22 cellular contexts compared by ENCODE assay signal in the genomic region with DNA sequence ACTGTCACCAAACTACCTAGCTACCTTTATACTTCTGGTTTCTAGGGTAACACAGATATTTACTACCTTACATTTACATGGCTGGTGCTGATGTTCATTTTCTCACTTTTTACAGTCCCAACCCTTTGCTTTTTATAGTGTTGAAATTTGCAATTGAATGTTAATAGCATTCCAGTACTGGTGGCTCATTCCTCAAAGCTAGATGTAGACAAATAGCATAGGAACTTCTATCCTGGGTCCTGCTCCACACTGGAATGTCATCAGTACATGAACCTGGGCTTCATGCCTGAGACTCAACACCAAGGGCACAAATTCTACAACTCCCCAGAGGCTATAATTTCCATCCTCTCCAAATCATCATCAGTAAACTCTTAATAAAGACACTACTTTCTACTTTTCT. TPM values are rescaled to one million over a fixed set of nuclear protein-coding genes. Genes with fewer than 3 reads are reported as not detected.
"Had no signal": no experiment of that assay in that cellular context is flagged by ENCODE, and none has a peak within 500 bp of the region (broad histone marks: within the 10 kb centered on the region; RNA-seq: fewer than 3 reads in every experiment).

No MANE protein-coding gene starts in this region.

- H3K4me1 Mint-ChIP-seq: mesothelial cell of epicardium, nephron had no signal

- H3K27ac ChIP-seq: body of pancreas, upper lobe of right lung had no signal

- H3K27ac Mint-ChIP-seq: activated B cell treated with CpG ODN at 0.5 μM for 24 hours; activated CD4-positive, alpha-beta memory T cell treated with anti-CD3 and anti-CD28 coated beads for 36 hours; activated CD8-positive, alpha-beta memory T cell treated with anti-CD3 and anti-CD28 coated beads, Interleukin-2, amount 10 ng/mL, durations not matched to agents 7 days and 5 days; activated naive CD8-positive, alpha-beta T cell treated with anti-CD3 and anti-CD28 coated beads for 36 hours; activated T-helper 17 cell treated with anti-CD3 and anti-CD28 coated beads, Interleukin-2, amount 50 U/mL, for 72 hours; mesothelial cell of epicardium; nephron; T-helper 2 cell treated with Interferon-gamma antibody and Interleukin-4, amounts not matched to agents 5 μg/mL and 100 μg/mL, for 36 hours had no signal

- ATAC-seq: activated CD8-positive, alpha-beta memory T cell treated with anti-CD3 and anti-CD28 coated beads, Interleukin-2, amount 10 ng/mL, durations not matched to agents 7 days and 5 days; activated T-helper 17 cell treated with anti-CD3 and anti-CD28 coated beads, Interleukin-2, amount 50 U/mL, for 72 hours; body of pancreas; left lobe of liver; upper lobe of right lung had no signal

- H3K36me3 ChIP-seq: upper lobe of right lung had no signal

- H3K9me3 Mint-ChIP-seq: activated B cell treated with CpG ODN at 0.5 μM for 24 hours; activated CD4-positive, alpha-beta memory T cell treated with anti-CD3 and anti-CD28 coated beads for 36 hours; activated naive CD8-positive, alpha-beta T cell treated with anti-CD3 and anti-CD28 coated beads for 36 hours; activated T-helper 17 cell treated with anti-CD3 and anti-CD28 coated beads, Interleukin-2, amount 50 U/mL, for 72 hours had no signal

- H3K36me3 Mint-ChIP-seq: activated CD4-positive, alpha-beta memory T cell treated with anti-CD3 and anti-CD28 coated beads for 36 hours; activated CD8-positive, alpha-beta memory T cell treated with anti-CD3 and anti-CD28 coated beads, Interleukin-2, amount 10 ng/mL, durations not matched to agents 7 days and 5 days; activated naive CD8-positive, alpha-beta T cell treated with anti-CD3 and anti-CD28 coated beads for 36 hours; mesothelial cell of epicardium had no signal

- H3K4me1 ChIP-seq: body of pancreas, upper lobe of right lung had no signal

- DNase-seq: activated B cell treated with CpG ODN at 0.5 μM for 24 hours; activated CD4-positive, alpha-beta memory T cell treated with anti-CD3 and anti-CD28 coated beads for 36 hours; activated CD4-positive, alpha-beta T cell treated with anti-CD3 and anti-CD28 coated beads for 4 hours; activated CD8-positive, alpha-beta memory T cell treated with anti-CD3 and anti-CD28 coated beads, Interleukin-2, amount 10 ng/mL, durations not matched to agents 7 days and 5 days; activated naive CD4-positive, alpha-beta T cell; activated naive CD8-positive, alpha-beta T cell treated with anti-CD3 and anti-CD28 coated beads for 36 hours; amniotic stem cell; body of pancreas; kidney; occipital lobe; posterior cingulate gyrus; stimulated activated CD4-positive, alpha-beta T cell treated with anti-CD3 and anti-CD28 coated beads, Interleukin-12 subunit alpha, Interleukin-12 subunit beta, amount 100 ng/mL, for 4 hours; stimulated activated CD4-positive, alpha-beta T cell treated with anti-CD3 and anti-CD28 coated beads, Interleukin-1b, Interleukin-23, amount 100 ng/mL, for 48 hours; stimulated activated CD8-positive, alpha-beta memory T cell treated with anti-CD3 and anti-CD28 coated beads, Interleukin-4, amount 100 ng/mL, for 48 hours; stimulated activated naive CD4-positive, alpha-beta T cell; upper lobe of right lung had no signal

- H3K4me3 Mint-ChIP-seq: activated B cell treated with CpG ODN at 0.5 μM for 24 hours; activated CD4-positive, alpha-beta memory T cell treated with anti-CD3 and anti-CD28 coated beads for 36 hours; activated CD8-positive, alpha-beta memory T cell treated with anti-CD3 and anti-CD28 coated beads, Interleukin-2, amount 10 ng/mL, durations not matched to agents 7 days and 5 days; activated naive CD8-positive, alpha-beta T cell treated with anti-CD3 and anti-CD28 coated beads for 36 hours; activated T-helper 17 cell treated with anti-CD3 and anti-CD28 coated beads, Interleukin-2, amount 50 U/mL, for 72 hours; mesothelial cell of epicardium; nephron; T-helper 2 cell treated with Interferon-gamma antibody and Interleukin-4, amounts not matched to agents 5 μg/mL and 100 μg/mL, for 36 hours had no signal

- H3K27me3 Mint-ChIP-seq: activated B cell treated with CpG ODN at 0.5 μM for 24 hours; activated CD8-positive, alpha-beta memory T cell treated with anti-CD3 and anti-CD28 coated beads, Interleukin-2, amount 10 ng/mL, durations not matched to agents 7 days and 5 days; activated naive CD8-positive, alpha-beta T cell treated with anti-CD3 and anti-CD28 coated beads for 36 hours; activated T-helper 17 cell treated with anti-CD3 and anti-CD28 coated beads, Interleukin-2, amount 50 U/mL, for 72 hours had no signal

- H3K27me3 ChIP-seq: body of pancreas, upper lobe of right lung had no signal

- H3K9me3 ChIP-seq: body of pancreas, upper lobe of right lung had no signal

- H3K4me3 ChIP-seq: body of pancreas, lung, upper lobe of right lung had no signal

RNA-seq across cellular contexts. Expression of a gene that starts 16.5 kb away (rescaled TPM):
- total RNA-seq: activated B cell treated with CpG ODN at 0.5 μM for 24 hours; activated CD4-positive, alpha-beta memory T cell treated with anti-CD3 and anti-CD28 coated beads for 36 hours; activated CD8-positive, alpha-beta memory T cell treated with anti-CD3 and anti-CD28 coated beads, Interleukin-2, amount 10 ng/mL, durations not matched to agents 7 days and 5 days; activated naive CD8-positive, alpha-beta T cell treated with anti-CD3 and anti-CD28 coated beads for 36 hours; activated T-helper 17 cell treated with anti-CD3 and anti-CD28 coated beads, Interleukin-2, amount 50 U/mL, for 72 hours; left lobe of liver had no signal
